ENCODE assay signal across 8 cellular contexts in genomic region chr14:75294649-75295033, GRCh38. TPM values are rescaled to one million over a fixed set of nuclear protein-coding genes. Genes with fewer than 3 reads are reported as not detected.
DNase-seq lines count a peak whose midpoint lies in the region; FAIRE-seq and TF ChIP-seq lines count a peak whose summit lies in the region.

No MANE protein-coding gene starts in this region.

- no peaks in the 10 kb centered on the region for H3K9me3 Mint-ChIP-seq in neural crest cell

- H3K4me3 Mint-ChIP-seq in neural crest cell: peak overlapping the region; percentile 87

- peak overlapping the region; percentile 75 for H3K4me3 ChIP-seq in GM12864 (ENCODE audit: low read depth, low read length)
- H3K4me3 ChIP-seq in endocrine pancreas (ENCODE audit: control insufficient read depth, insufficient read depth, low read length): peak overlapping the region; percentile 68

- in situ Hi-C loops in G401 (cut with HindIII; ENCODE audit: low sequenced_read_pairs): no loop called here

- FAIRE-seq in RCC 7860 (lab: Jason Lieb, UNC): no peak

- no peaks in the 10 kb centered on the region for H3K36me3 Mint-ChIP-seq in neural crest cell (ENCODE audit: low read depth)

- peaks cover 25% of the 10 kb centered on the region for H3K4me1 Mint-ChIP-seq in neural crest cell

- H3K27ac Mint-ChIP-seq in neural crest cell (ENCODE audit: unreplicated experiment): peak overlapping the region; percentile 91

- peaks cover 16% of the 10 kb centered on the region for H3K27me3 Mint-ChIP-seq in neural crest cell (ENCODE audit: low read depth)

- TF ChIP-seq CTCF in GM12864 (IDR thresholded peaks at IDR 0.05; ENCODE audit: low read depth, low read length, missing control alignments): peak; percentile 38
- peak; percentile 29 for TF ChIP-seq CTCF in neural crest cell (conservative IDR thresholded peaks at IDR 0.05)

- H3K9me3 ChIP-seq in endocrine pancreas (ENCODE audit: control insufficient read depth, low read length): no peaks in the 10 kb centered on the region

- no peaks in the 10 kb centered on the region for H3K4me1 ChIP-seq in endocrine pancreas (ENCODE audit: control insufficient read depth, insufficient read depth, low read length)

- DNase-seq in GM12864 (ENCODE audit: low read depth): no peak
- DNase-seq in NCI-H69 (lab: John Stamatoyannopoulos, UW): peak; percentile 67
- DNase-seq in neural crest cell (ENCODE audit: low read depth, low spot score): no peak
- no peak for DNase-seq in RPMI8226
- DNase-seq in RCC 7860 (ENCODE audit: low spot score): no peak
- no peak for DNase-seq in G401 (ENCODE audit: low spot score)
- no peak for DNase-seq in stimulated activated naive CD4-positive, alpha-beta T cell (lab: John Stamatoyannopoulos, UW)

- H3K9ac ChIP-seq in endocrine pancreas (ENCODE audit: control insufficient read depth, insufficient read depth, low read length): peak overlapping the region; percentile 50

- H3K27me3 ChIP-seq in endocrine pancreas (ENCODE audit: control insufficient read depth, insufficient read depth, low read length): no peaks in the 10 kb centered on the region

- no peaks in the 10 kb centered on the region for H3K36me3 ChIP-seq in endocrine pancreas (ENCODE audit: control insufficient read depth, insufficient read depth, low read length)

RNA-seq across cellular contexts. Expression of gene FOS, which starts 16.0 kb away (rescaled TPM):
- total RNA-seq in neural crest cell: 3.8 and 5.8 TPM in 2 replicates
- 29.8 and 41.0 TPM in 2 replicates for total RNA-seq in G401 (2014; rRNA removed; shearing (Covaris generic))
